ENCODE assay signal across 10 cellular contexts in the genomic region with DNA sequence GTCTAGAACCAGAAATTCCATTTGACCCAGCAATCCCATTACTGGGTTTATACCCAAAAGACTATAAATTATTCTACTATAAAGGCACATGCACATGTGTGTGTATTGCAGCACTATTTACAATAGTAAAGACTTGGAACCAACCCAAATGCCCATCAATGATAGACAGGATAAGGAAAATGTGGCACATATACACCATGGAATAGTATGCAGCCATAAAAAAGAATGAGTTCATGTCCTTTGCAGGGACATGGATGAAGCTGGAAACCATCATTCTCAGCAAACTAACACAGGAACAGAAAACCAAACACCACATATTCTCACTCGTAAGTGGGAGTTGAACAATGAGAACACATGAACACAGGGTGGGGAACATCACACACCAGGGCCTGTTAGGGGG. TPM values are rescaled to one million over a fixed set of nuclear protein-coding genes. Genes with fewer than 3 reads are reported as not detected.
"Had no signal": no experiment of that assay in that cellular context is flagged by ENCODE, and none has a peak within 500 bp of the region (broad histone marks: within the 10 kb centered on the region; RNA-seq: fewer than 3 reads in every experiment).

No MANE protein-coding gene starts in this region.

RNA-seq across cellular contexts. Expression of gene XCL2, which starts 57.0 kb away (rescaled TPM):
- total RNA-seq: suprapubic skin, temporal lobe, testis, thoracic aorta, thyroid gland, tibial nerve, ureter, urinary bladder, uterus, vagina had no signal
